Comparison of ENCODE assay signal across 29 cellular contexts in genomic region chr11:32497951-32498350, GRCh38.
"Had no signal": no experiment of that assay in that cellular context is flagged by ENCODE, and none has a peak within 500 bp of the region (broad histone marks: within the 10 kb centered on the region; RNA-seq: fewer than 3 reads in every experiment).

No MANE protein-coding gene starts in this region.

- H3K36me3 ChIP-seq: breast epithelium, MG63, SJCRH30 had no signal

- H3K9me3 ChIP-seq: breast epithelium, MG63, SJCRH30, SK-N-SH had no signal

- H3K27me3 ChIP-seq: MG63, SJCRH30 had no signal

- H3K27ac ChIP-seq: breast epithelium, SJCRH30 had no signal

- H3K4me3 ChIP-seq: breast epithelium, MG63, SJCRH30 had no signal

- H3K4me1 ChIP-seq: breast epithelium, SJCRH30 had no signal

- ATAC-seq: activated CD8-positive, alpha-beta T cell treated with anti-CD3 and anti-CD28 coated beads, Interleukin-2, amount 10 ng/mL, durations not matched to agents 7 days and 5 days; Panc1; Right ventricle myocardium inferior; WTC11 had no signal

- DNase-seq: activated CD4-positive, alpha-beta T cell treated with anti-CD3 and anti-CD28 coated beads for 48 hours; activated CD4-positive, alpha-beta T cell treated with anti-CD3 and anti-CD28 coated beads, Interleukin-2, amount 50 U/mL, for 4 hours; activated CD4-positive, CD25-positive, alpha-beta regulatory T cell treated with anti-CD3 and anti-CD28 coated beads, Interleukin-2, amount 50 U/mL, for 72 hours; activated CD8-positive, alpha-beta memory T cell treated with anti-CD3 and anti-CD28 coated beads, Interleukin-2, amount 50 U/mL, for 48 hours; activated CD8-positive, alpha-beta T cell treated with anti-CD3 and anti-CD28 coated beads, Interleukin-2, amount 10 ng/mL, durations not matched to agents 7 days and 5 days; activated effector memory CD4-positive, alpha-beta T cell treated with Interleukin-2 at 50 U/mL for 16 hours; activated naive CD4-positive, alpha-beta T cell; activated T-cell treated with anti-CD3 and anti-CD28 coated beads, Interleukin-2, amount 50 U/mL, for 24 hours; aorta; caudate nucleus; KG1; MG63; MV-4-11; NCI-H1092 treated with DMSO at 0.1 percent for 48 hours; NCI-H1436 treated with DMSO at 0.1 percent for 48 hours; NCI-H187; NCI-H345; NCI-H510A treated with DMSO at 0.1 percent for 48 hours; NCI-H774; NK-92 treated with Interleukin-12 subunit alpha and Interleukin-12 subunit beta, amount 100 ng/mL, for 24 hours; OCI-M1; RPMI8226; SJCRH30; SK-N-SH; T-helper 1 cell had no signal
